1 cellular context compared by ENCODE assay signal in the genomic region with DNA sequence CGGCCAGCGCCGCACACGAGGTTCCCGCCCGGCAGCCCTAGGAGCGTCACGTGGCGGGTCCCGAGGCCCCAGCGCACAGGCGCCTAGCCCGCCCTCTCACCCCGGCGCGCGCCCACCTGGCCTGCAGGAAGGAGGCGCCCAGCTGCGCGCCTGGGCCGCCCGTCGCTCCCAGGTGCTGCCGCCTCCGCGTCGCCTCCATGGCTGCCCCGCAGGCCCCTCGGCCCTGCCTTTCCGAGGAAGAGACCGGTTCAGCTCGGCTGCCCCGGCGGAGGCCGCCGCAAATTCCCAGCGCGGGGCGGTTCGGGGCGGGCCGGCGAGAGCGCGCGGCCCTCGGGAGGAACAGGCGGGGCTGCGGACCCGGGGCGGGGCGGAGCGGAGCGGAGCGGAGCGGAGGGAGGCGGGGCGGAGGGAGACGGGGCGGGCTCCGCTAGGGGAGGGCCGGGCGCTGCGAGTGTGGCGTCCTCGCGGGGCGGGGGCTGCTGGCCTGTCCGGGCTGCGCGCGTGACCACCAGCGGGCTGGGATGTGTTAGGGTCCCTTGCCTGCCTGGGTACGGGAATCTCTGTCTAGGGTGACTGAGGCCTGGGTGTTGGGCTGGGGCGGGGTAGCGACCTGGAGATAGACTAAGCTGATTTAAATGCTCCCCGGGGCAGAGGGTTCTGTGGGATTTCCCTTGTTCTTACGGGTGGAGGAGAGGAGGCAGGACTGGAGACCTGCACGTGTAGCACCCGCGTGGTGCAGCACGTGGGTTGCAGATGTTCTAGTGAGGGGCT.
A peak's percentile ranks its signal among the peaks of the same experiment; 100 is the strongest.
TF ChIP-seq lines count a peak whose summit lies in the region.

CLN6 (minus strand) TSS at position 343 of the 771 bp plus-strand sequence; CDS start at position 199, 144 bp downstream.

TF ChIP-seq in K562, 482 proteins besides CTCF, POLR2A, EP300 and RAD21 (continued from another document and continues in another):
- TF ChIP-seq MGA (IDR thresholded peaks at IDR 0.05): peak; percentile 91
- peak; percentile 28 to 85; a peak in 2 of 4 replicates for TF ChIP-seq SIN3A (IDR thresholded peaks at IDR 0.05; ENCODE audit: borderline replicate concordance in 2 of 2, control insufficient read depth in 1 of 2, low read depth in 2 of 2, low read length in 2 of 2)
- peak; percentile 63 for TF ChIP-seq SAP30 (IDR thresholded peaks at IDR 0.05; ENCODE audit: borderline replicate concordance, insufficient read depth, low read depth, low read length, poor library complexity, severe bottlenecking)
- TF ChIP-seq MCM5 (IDR thresholded peaks at IDR 0.05; ENCODE audit: low read depth): no peak
- TF ChIP-seq POLR2AphosphoS5 (IDR thresholded peaks at IDR 0.05; ENCODE audit: control insufficient read depth, insufficient read depth, low read depth, low read length): peak; percentile 56
- peak; percentile 69; the same call in 1 of the 2 replicates for TF ChIP-seq ZBTB2 (IDR thresholded peaks at IDR 0.05)
- TF ChIP-seq MYC (IDR thresholded peaks at IDR 0.05; ENCODE audit: low read depth, low read length): peak; percentile 97
- peak; percentile 85; the same call in 1 of the 2 replicates for TF ChIP-seq MYC (CRISPR knock-in tag; IDR thresholded peaks at IDR 0.05; ENCODE audit: borderline replicate concordance, low read depth)
- TF ChIP-seq MAZ (CRISPR knock-in tag; conservative IDR thresholded peaks at IDR 0.05 in 1 of 2, IDR thresholded peaks at IDR 0.05 in 1 of 2): peak; percentile 12 to 91; a peak in 3 of 4 replicates
- no peak for TF ChIP-seq ZNF717 (CRISPR knock-in tag; IDR thresholded peaks at IDR 0.05)
- TF ChIP-seq U2AF1 (optimal IDR thresholded peaks at IDR 0.05; ENCODE audit: low read depth, low read length): peak; percentile 79
- 0 out of 2 replicates have a peak, but pooled peaks have one; percentile 22 for TF ChIP-seq ERF (CRISPR knock-in tag; IDR thresholded peaks at IDR 0.05)
- TF ChIP-seq VEZF1 (CRISPR knock-in tag; IDR thresholded peaks at IDR 0.05): peak; percentile 95
- peak; percentile 52 for TF ChIP-seq TFE3 (CRISPR knock-in tag; IDR thresholded peaks at IDR 0.05)
- TF ChIP-seq ATF2 (CRISPR knock-in tag; IDR thresholded peaks at IDR 0.05): peak; percentile 25; the same call in 1 of the 2 replicates
- TF ChIP-seq, protein P1, sequence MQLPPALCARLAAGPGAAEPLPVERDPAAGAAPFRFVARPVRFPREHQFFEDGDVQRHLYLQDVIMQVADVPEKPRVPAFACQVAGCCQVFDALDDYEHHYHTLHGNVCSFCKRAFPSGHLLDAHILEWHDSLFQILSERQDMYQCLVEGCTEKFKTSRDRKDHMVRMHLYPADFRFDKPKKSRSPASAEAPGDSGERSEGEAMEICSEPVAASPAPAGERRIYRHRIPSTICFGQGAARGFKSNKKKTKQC (CRISPR knock-in tag; IDR thresholded peaks at IDR 0.05): peak; percentile 92
- TF ChIP-seq ZNF395 (CRISPR knock-in tag; IDR thresholded peaks at IDR 0.05): peak; percentile 70; the same call in 1 of the 2 replicates
- peak in 1 of 2 experiments; percentile 28; a peak in 1 of 4 replicates for TF ChIP-seq UBTF (IDR thresholded peaks at IDR 0.05; ENCODE audit: borderline replicate concordance in 1 of 2, low read depth in 2 of 2, low read length in 2 of 2)
- peak; percentile 92 for TF ChIP-seq EP400 (IDR thresholded peaks at IDR 0.05)
